In the genomic region with DNA sequence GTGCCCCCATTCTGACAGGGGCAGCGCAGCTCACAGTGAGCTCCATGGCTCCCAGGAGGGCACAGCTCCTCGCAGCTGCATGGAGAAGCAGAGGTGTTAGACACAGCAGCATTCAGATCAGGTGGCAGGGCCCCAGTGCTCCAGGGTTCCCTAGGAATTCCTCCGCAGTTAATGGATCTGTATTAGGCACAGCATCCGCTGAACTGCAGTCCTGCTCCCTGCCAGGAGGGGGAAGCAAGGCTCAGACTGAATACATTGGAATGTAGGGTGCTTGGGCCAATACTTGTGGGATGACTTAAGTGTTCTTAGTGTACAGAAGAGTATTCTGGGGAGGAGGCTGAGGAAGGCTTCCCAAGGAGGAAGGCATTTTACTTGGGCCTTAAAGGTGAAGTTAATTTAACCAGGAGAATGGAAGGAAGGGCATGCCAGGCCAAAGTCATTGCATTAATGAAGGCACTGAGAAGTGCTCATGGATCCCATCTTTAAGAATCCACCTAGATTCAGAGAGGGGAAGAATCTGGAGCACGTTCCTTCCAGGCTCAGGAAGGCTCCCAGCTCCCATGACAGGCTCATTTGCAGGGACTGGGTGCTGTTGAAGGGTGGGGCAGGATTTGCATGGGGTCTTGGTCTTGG, we compare ENCODE assay signal across 9 cellular contexts.
DNase-seq lines count a peak whose midpoint lies in the region; ATAC-seq and TF ChIP-seq lines count a peak whose summit lies in the region.
"Had no signal": no experiment of that assay in that cellular context is flagged by ENCODE, and none has a peak within 500 bp of the region (broad histone marks: within the 10 kb centered on the region; RNA-seq: fewer than 3 reads in every experiment).

No MANE protein-coding gene starts in this region.

- intact Hi-C loops in CD8-positive, alpha-beta T cell (cut with DNase I, micrococcal nuclease): no loop called here
- intact Hi-C loops in Panc1 (cut with micrococcal nuclease; ENCODE audit: unreplicated experiment): loop anchor here (10.0 kb wide), 1 partner anchor 214 kb away; no protein-coding TSS in a partner anchor
- intact Hi-C loops in colonic mucosa (cut with DNase I): loop anchor here (2.0 to 5.0 kb wide), 2 partner anchors 210 to 306 kb away; no protein-coding TSS in a partner anchor
- intact Hi-C loops in upper lobe of right lung (cut with DNase I): no loop called here

- peak in 1 of 7 experiments; percentile 8 for DNase-seq in CD8-positive, alpha-beta T cell
- DNase-seq in H4 (ENCODE audit: low spot score) (peak; percentile 72), Panc1 (ENCODE audit: low read depth, low spot score) (peak; percentile 5), colonic mucosa (peak; percentile 72), upper lobe of right lung (peak; percentile 81)
- DNase-seq: activated B cell treated with CpG ODN at 0.5 μM for 24 hours had no signal

- H3K36me3 Mint-ChIP-seq in CD8-positive, alpha-beta T cell: no peaks in the 10 kb centered on the region

- H3K27ac ChIP-seq in CD8-positive, alpha-beta T cell (ENCODE audit: low read depth, low read length): no peak overlapping the region
- no peak overlapping the region for H3K27ac ChIP-seq in Panc1 (ENCODE audit: low read length)
- no peak overlapping the region for H3K27ac ChIP-seq in colonic mucosa
- H3K27ac ChIP-seq in liver (ENCODE audit: low read depth in 1 of 2, low read length in 2 of 2): no peak overlapping the region
- H3K27ac ChIP-seq in upper lobe of right lung: no peak overlapping the region

- CTCF ChIA-PET in CD8-positive, alpha-beta T cell (lab: Charles Lee): no interaction called here
- CTCF ChIA-PET in Panc1 (lab: Charles Lee): interaction anchor here (0.6 kb wide), 1 partner anchor 171 kb away, joined by 4 read pairs; no protein-coding TSS in a partner anchor

- TF ChIP-seq RAD21 in liver (IDR thresholded peaks at IDR 0.05): peak; percentile 66 to 82

- BruUV-seq in Panc1 (replicated peaks; lab: Mats Ljungman, UMichigan): no TSS peak

- no peak for ATAC-seq in CD8-positive, alpha-beta T cell
- peak; percentile 83 for ATAC-seq in Panc1
- peak; percentile 93 for ATAC-seq in upper lobe of right lung
- no peak for ATAC-seq in GM19397 (IDR thresholded peaks at IDR 0.05; ENCODE audit: unreplicated experiment)
- no peak for ATAC-seq in GM19452 (IDR thresholded peaks at IDR 0.05; ENCODE audit: unreplicated experiment)

- H3K36me3 ChIP-seq in CD8-positive, alpha-beta T cell (ENCODE audit: insufficient read depth, low read length): no peaks in the 10 kb centered on the region
- no peaks in the 10 kb centered on the region for H3K36me3 ChIP-seq in Panc1 (ENCODE audit: control insufficient read depth, insufficient read depth, low read length)
- H3K36me3 ChIP-seq in colonic mucosa: no peaks in the 10 kb centered on the region
- no peaks in the 10 kb centered on the region for H3K36me3 ChIP-seq in liver (ENCODE audit: control insufficient read depth in 4 of 4, insufficient read depth in 3 of 4, low read depth in 1 of 4, low read length in 3 of 4)
- no peaks in the 10 kb centered on the region for H3K36me3 ChIP-seq in upper lobe of right lung

- in situ Hi-C loops in Panc1 (cut with HindIII; ENCODE audit: low pct_unique_long_range_greater_than_20kb, low sequenced_read_pairs): no loop called here

- 61% methylated on average over 5 of the region's 5 CpGs for WGBS in liver

- peaks cover 16% of the 10 kb centered on the region for H3K27me3 Mint-ChIP-seq in CD8-positive, alpha-beta T cell (ENCODE audit: low read depth)

- H3K27ac Mint-ChIP-seq in CD8-positive, alpha-beta T cell: no peak overlapping the region
- H3K27ac Mint-ChIP-seq: activated B cell treated with CpG ODN at 0.5 μM for 24 hours had no signal

- POLR2A ChIA-PET in CD8-positive, alpha-beta T cell (lab: Charles Lee): no interaction called here
- POLR2A ChIA-PET in Panc1 (lab: Charles Lee): no interaction called here

- H3K9me3 Mint-ChIP-seq in CD8-positive, alpha-beta T cell: no peaks in the 10 kb centered on the region
- H3K9me3 Mint-ChIP-seq: activated B cell treated with CpG ODN at 0.5 μM for 24 hours had no signal

- H3K4me1 Mint-ChIP-seq in CD8-positive, alpha-beta T cell (ENCODE audit: low read depth): peaks cover 10% of the 10 kb centered on the region

- peak overlapping the region; percentile 54 for H3K4me3 Mint-ChIP-seq in CD8-positive, alpha-beta T cell

- no peak overlapping the region for H3K4me3 ChIP-seq in CD8-positive, alpha-beta T cell (ENCODE audit: low read depth, low read length)
- no peak overlapping the region for H3K4me3 ChIP-seq in Panc1 (ENCODE audit: low read depth in 2 of 2, low read length in 2 of 2)
- H3K4me3 ChIP-seq in colonic mucosa: no peak overlapping the region
- no peak overlapping the region for H3K4me3 ChIP-seq in liver (ENCODE audit: low read depth in 1 of 3, low read length in 3 of 3)
- no peak overlapping the region for H3K4me3 ChIP-seq in upper lobe of right lung

- H3K9me3 ChIP-seq in CD8-positive, alpha-beta T cell (ENCODE audit: low read length): no peaks in the 10 kb centered on the region
- H3K9me3 ChIP-seq in Panc1 (ENCODE audit: control insufficient read depth, insufficient read depth, low read depth, low read length): no peaks in the 10 kb centered on the region
- no peaks in the 10 kb centered on the region for H3K9me3 ChIP-seq in colonic mucosa
- no peaks in the 10 kb centered on the region for H3K9me3 ChIP-seq in liver (ENCODE audit: control insufficient read depth in 4 of 4, low read length in 3 of 4)
- H3K9me3 ChIP-seq in upper lobe of right lung: no peaks in the 10 kb centered on the region

- H3K27me3 ChIP-seq in CD8-positive, alpha-beta T cell (ENCODE audit: insufficient read depth, low read length): no peaks in the 10 kb centered on the region
- peaks cover 9% of the 10 kb centered on the region for H3K27me3 ChIP-seq in Panc1 (ENCODE audit: control insufficient read depth, insufficient read depth, low read length)
- no peaks in the 10 kb centered on the region for H3K27me3 ChIP-seq in colonic mucosa
- peaks cover 0 to 17% (median 3%) of the 10 kb centered on the region in 4 donors for H3K27me3 ChIP-seq in liver (ENCODE audit: control insufficient read depth in 4 of 4, insufficient read depth in 4 of 4, low read length in 3 of 4)
- H3K27me3 ChIP-seq in upper lobe of right lung: peaks cover 24% of the 10 kb centered on the region

- no peak overlapping the region for H3K9ac ChIP-seq in colonic mucosa (ENCODE audit: low read depth in 2 of 2, low read length in 2 of 2)
- H3K9ac ChIP-seq in liver (ENCODE audit: low read depth in 1 of 2, low read length in 2 of 2): no peak overlapping the region

- H3K4me1 ChIP-seq in CD8-positive, alpha-beta T cell (ENCODE audit: insufficient read depth, low read length): peaks cover 9% of the 10 kb centered on the region
- no peaks in the 10 kb centered on the region; the same call in 1 of the 2 replicates for H3K4me1 ChIP-seq in Panc1 (ENCODE audit: control insufficient read depth, insufficient read depth, low read length)
- no peaks in the 10 kb centered on the region for H3K4me1 ChIP-seq in colonic mucosa
- H3K4me1 ChIP-seq in liver (ENCODE audit: control insufficient read depth in 4 of 4, insufficient read depth in 4 of 4, low read length in 3 of 4): no peaks in the 10 kb centered on the region
- peaks cover 4% of the 10 kb centered on the region for H3K4me1 ChIP-seq in upper lobe of right lung

- TF ChIP-seq CTCF in CD8-positive, alpha-beta T cell (IDR thresholded peaks at IDR 0.05): no peak
- TF ChIP-seq CTCF in Panc1 (IDR thresholded peaks at IDR 0.05) (peak; percentile 84), colonic mucosa (IDR thresholded peaks at IDR 0.05) (peak; percentile 78), liver (IDR thresholded peaks at IDR 0.05; ENCODE audit: low read depth, low read length, missing input control) (peak; percentile 60), upper lobe of right lung (IDR thresholded peaks at IDR 0.05) (peak; percentile 72)

TF ChIP-seq in liver, 16 proteins besides CTCF, POLR2A, EP300 and RAD21 (continues in another document):
- TF ChIP-seq GABPA (IDR thresholded peaks at IDR 0.05 in 1 of 2, conservative IDR thresholded peaks at IDR 0.05 in 1 of 2): no peak
- TF ChIP-seq EGR1 (IDR thresholded peaks at IDR 0.05; ENCODE audit: low read depth in 2 of 2): no peak
- TF ChIP-seq HNF4G (IDR thresholded peaks at IDR 0.05): no peak
- no peak for TF ChIP-seq ATF3 (IDR thresholded peaks at IDR 0.05)
- TF ChIP-seq, protein P1, sequence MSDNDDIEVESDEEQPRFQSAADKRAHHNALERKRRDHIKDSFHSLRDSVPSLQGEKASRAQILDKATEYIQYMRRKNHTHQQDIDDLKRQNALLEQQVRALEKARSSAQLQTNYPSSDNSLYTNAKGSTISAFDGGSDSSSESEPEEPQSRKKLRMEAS (IDR thresholded peaks at IDR 0.05): no peak
- no peak for TF ChIP-seq SP1 (IDR thresholded peaks at IDR 0.05)
- no peak for TF ChIP-seq YY1 (IDR thresholded peaks at IDR 0.05)
- no peak for TF ChIP-seq REST (IDR thresholded peaks at IDR 0.05)
- no peak for TF ChIP-seq TAF1 (conservative IDR thresholded peaks at IDR 0.05)

Comparison
In these comparisons a context has a peak if more than half of its experiments do, and no peak if none do; other contexts are left out.
1. ATAC-seq: peak in Panc1 (single experiment) and upper lobe of right lung (single experiment); none in CD8-positive, alpha-beta T cell (single experiment), GM19397 (single experiment) and GM19452 (single experiment).
2. intact Hi-C loops: an anchor here in Panc1 (10.0 kb wide) and colonic mucosa (2.0 to 5.0 kb wide); none called in CD8-positive, alpha-beta T cell and upper lobe of right lung.